Comparison of ENCODE assay signal across 10 cellular contexts in the genomic region with DNA sequence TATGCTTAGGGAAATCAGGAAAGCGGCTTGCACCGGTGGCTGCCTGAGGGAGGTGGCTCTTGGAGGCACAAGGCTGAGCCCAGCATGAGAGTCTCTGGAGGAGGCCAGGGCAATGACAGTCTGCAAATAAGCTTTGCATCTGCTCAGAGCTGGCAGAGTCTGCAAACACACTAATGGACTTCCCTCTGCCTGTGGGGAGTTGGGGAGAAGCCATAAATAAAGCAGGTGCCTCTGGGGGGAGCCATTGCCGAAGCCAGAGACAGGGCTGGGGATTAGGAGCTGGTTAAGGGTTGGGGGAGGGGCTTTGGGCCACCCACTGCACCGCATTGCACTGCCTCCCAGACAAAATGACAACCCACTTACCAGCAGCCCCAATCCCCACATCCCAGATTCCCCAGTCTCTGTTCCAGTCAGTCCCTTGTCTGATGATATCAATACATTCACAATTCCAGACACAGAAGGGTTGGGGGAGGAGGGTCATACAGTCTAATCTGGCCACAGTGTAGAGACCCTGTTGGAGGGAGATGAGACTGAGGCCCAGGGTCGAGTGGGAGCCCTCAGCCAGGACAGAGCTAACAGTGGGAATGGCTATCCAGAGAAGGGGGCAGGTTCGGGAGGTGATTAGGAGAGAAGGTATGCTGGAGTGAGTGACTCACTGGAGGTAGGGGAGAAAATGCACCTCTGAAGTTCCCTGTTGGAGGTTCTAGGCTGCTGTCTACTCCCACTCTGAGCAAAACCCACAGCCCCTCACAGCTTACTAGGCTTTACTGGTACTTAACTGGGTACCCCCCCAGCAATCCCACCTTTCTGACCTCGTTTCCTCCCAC. TPM values are rescaled to one million over a fixed set of nuclear protein-coding genes. Genes with fewer than 3 reads are reported as not detected.
DNase-seq lines count a peak whose midpoint lies in the region; ATAC-seq and TF ChIP-seq lines count a peak whose summit lies in the region.
"Had no signal": no experiment of that assay in that cellular context is flagged by ENCODE, and none has a peak within 500 bp of the region (broad histone marks: within the 10 kb centered on the region; RNA-seq: fewer than 3 reads in every experiment).

No MANE protein-coding gene starts in this region.

- peaks cover 0 to 4% of the 10 kb centered on the region in 2 donors for H3K4me1 Mint-ChIP-seq in natural killer cell treated with Interleukin-12 subunit alpha and Interleukin-12 subunit beta and Interleukin-15 and Interleukin-18, amount 100 ng/mL, for 72 hours (ENCODE audit: low read depth in 2 of 2)

- TF ChIP-seq CTCF in GM12874 (IDR thresholded peaks at IDR 0.05; ENCODE audit: insufficient read depth, low read depth, low read length), result peak; percentile 39; the same call in 1 of the 2 replicates
- no peak for TF ChIP-seq CTCF in RWPE2 (IDR thresholded peaks at IDR 0.05; ENCODE audit: poor library complexity, severe bottlenecking)
- TF ChIP-seq CTCF in lower lobe of right lung (IDR thresholded peaks at IDR 0.05), result no peak

- H3K36me3 Mint-ChIP-seq in natural killer cell treated with Interleukin-12 subunit alpha and Interleukin-12 subunit beta and Interleukin-15 and Interleukin-18, amount 100 ng/mL, for 72 hours, result no peaks in the 10 kb centered on the region
- H3K36me3 Mint-ChIP-seq: activated naive CD8-positive, alpha-beta T cell had no signal

- H3K4me1 ChIP-seq in RWPE2 (ENCODE audit: insufficient read depth, poor library complexity, severe bottlenecking) (peaks cover 12% of the 10 kb centered on the region), lower lobe of right lung (no peaks in the 10 kb centered on the region)

- peaks cover 25% of the 10 kb centered on the region for H3K27me3 ChIP-seq in RWPE2 (ENCODE audit: insufficient read depth, poor library complexity, severe bottlenecking)
- H3K27me3 ChIP-seq in lower lobe of right lung (ENCODE audit: low read depth), result peaks cover 49% of the 10 kb centered on the region

- ATAC-seq in RWPE2 (ENCODE audit: low read depth) (peak; percentile 84), lower lobe of right lung (no peak)
- peak; percentile 18 to 30 for ATAC-seq in natural killer cell treated with Interleukin-12 subunit alpha and Interleukin-12 subunit beta and Interleukin-15 and Interleukin-18, amount 100 ng/mL, for 72 hours

- H3K27ac Mint-ChIP-seq in natural killer cell treated with Interleukin-12 subunit alpha and Interleukin-12 subunit beta and Interleukin-15 and Interleukin-18, amount 100 ng/mL, for 72 hours, result no peak overlapping the region
- H3K27ac Mint-ChIP-seq: activated naive CD8-positive, alpha-beta T cell had no signal

- H3K4me3 ChIP-seq in RWPE2 (ENCODE audit: severe bottlenecking) (no peak overlapping the region), lower lobe of right lung (no peak overlapping the region)

- H3K4me3 Mint-ChIP-seq in natural killer cell treated with Interleukin-12 subunit alpha and Interleukin-12 subunit beta and Interleukin-15 and Interleukin-18, amount 100 ng/mL, for 72 hours, result no peak overlapping the region
- H3K4me3 Mint-ChIP-seq: activated naive CD8-positive, alpha-beta T cell had no signal

- H3K27ac ChIP-seq in RWPE2 (ENCODE audit: poor library complexity, severe bottlenecking), result no peak overlapping the region
- H3K27ac ChIP-seq in lower lobe of right lung, result no peak overlapping the region

- intact Hi-C loops in lower lobe of right lung (cut with DNase I), result no loop called here

- H3K36me3 ChIP-seq in RWPE2 (ENCODE audit: low read depth) (no peaks in the 10 kb centered on the region), lower lobe of right lung (no peaks in the 10 kb centered on the region)

- H3K9me3 ChIP-seq in RWPE2 (ENCODE audit: severe bottlenecking), result no peaks in the 10 kb centered on the region
- no peaks in the 10 kb centered on the region for H3K9me3 ChIP-seq in lower lobe of right lung

- no peaks in the 10 kb centered on the region for H3K9me3 Mint-ChIP-seq in natural killer cell treated with Interleukin-12 subunit alpha and Interleukin-12 subunit beta and Interleukin-15 and Interleukin-18, amount 100 ng/mL, for 72 hours

- DNase-seq in NCI-H1092 (lab: John Stamatoyannopoulos, UW) (peak; percentile 91), RWPE2 (ENCODE audit: low spot score) (no peak), anterior cingulate cortex (lab: John Stamatoyannopoulos, UW) (no peak), DMS114 treated with DMSO at 0.1 percent for 48 hours (lab: John Stamatoyannopoulos, UW; ENCODE audit: unreplicated experiment) (no peak), lower lobe of right lung (no peak)
- DNase-seq in natural killer cell treated with Interleukin-12 subunit alpha and Interleukin-12 subunit beta and Interleukin-15 and Interleukin-18, amount 100 ng/mL, for 72 hours (ENCODE audit: low spot score), result no peak
- no peak for DNase-seq in stimulated activated naive CD4-positive, alpha-beta T cell (lab: John Stamatoyannopoulos, UW)
- DNase-seq: T-helper 2 cell had no signal

- peaks cover 33 to 39% of the 10 kb centered on the region in 2 donors for H3K27me3 Mint-ChIP-seq in natural killer cell treated with Interleukin-12 subunit alpha and Interleukin-12 subunit beta and Interleukin-15 and Interleukin-18, amount 100 ng/mL, for 72 hours

RNA-seq across cellular contexts. Expression of gene PAX5, which starts 53.7 kb away (rescaled TPM):
- 1 to 10 TPM in 1 of 2 donors, under 1 TPM in 1; 0.29 to 2.1 TPM for total RNA-seq in natural killer cell treated with Interleukin-12 subunit alpha and Interleukin-12 subunit beta and Interleukin-15 and Interleukin-18, amount 100 ng/mL, for 72 hours
- total RNA-seq in lower lobe of right lung, result 0.18 TPM

Comparison
In these comparisons a context has a peak if more than half of its experiments do, and no peak if none do; other contexts are left out.
1. ATAC-seq: peak in RWPE2 (single experiment) and natural killer cell treated with Interleukin-12 subunit alpha and Interleukin-12 subunit beta and Interleukin-15 and Interleukin-18, amount 100 ng/mL, for 72 hours (2 of 2); none in lower lobe of right lung (0 of 2).